10 cellular contexts compared by ENCODE assay signal in the genomic region with DNA sequence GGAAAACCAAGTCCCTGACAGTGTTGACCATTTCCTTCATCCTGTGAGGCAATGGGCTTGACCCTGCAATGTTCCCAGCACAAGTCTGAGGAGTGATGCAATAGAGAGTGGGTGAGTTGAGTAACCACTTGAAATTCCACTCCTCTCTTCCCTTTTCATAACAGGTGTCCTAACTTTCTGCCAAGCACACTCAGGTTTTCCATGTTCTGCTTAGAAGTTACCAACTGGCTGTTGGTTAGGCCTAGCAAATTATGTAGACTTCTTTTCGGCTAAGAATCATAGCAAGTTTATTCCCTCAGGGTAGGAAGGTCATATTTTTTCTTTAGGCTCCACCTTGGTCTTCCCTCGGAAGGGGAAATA. TPM values are rescaled to one million over a fixed set of nuclear protein-coding genes. Genes with fewer than 3 reads are reported as not detected.
DNase-seq lines count a peak whose midpoint lies in the region; ATAC-seq, FAIRE-seq and TF ChIP-seq lines count a peak whose summit lies in the region.
"Had no signal": no experiment of that assay in that cellular context is flagged by ENCODE, and none has a peak within 500 bp of the region (broad histone marks: within the 10 kb centered on the region; RNA-seq: fewer than 3 reads in every experiment).

No MANE protein-coding gene starts in this region.

- TF ChIP-seq RAD21 in A549 (conservative IDR thresholded peaks at IDR 0.05 in 1 of 2, IDR thresholded peaks at IDR 0.05 in 1 of 2) (no peak; a peak in 1 of 5 replicates), liver (IDR thresholded peaks at IDR 0.05) (peak; percentile 52 to 67)

- DNase-seq in A549 (ENCODE audit: low read depth in 1 of 2, low spot score in 1 of 2): peak in 1 of 2 experiments; percentile 74
- peak; percentile 64 for DNase-seq in HS-27A (ENCODE audit: low read depth)
- peak in 2 of 4 donors; percentile 62 to 78 for DNase-seq in body of pancreas
- no peak for DNase-seq in SW 1271 (lab: John Stamatoyannopoulos, UW)
- DNase-seq in NCI-H446 (lab: John Stamatoyannopoulos, UW): no peak
- DNase-seq: nucleus accumbens had no signal

- H3K27ac ChIP-seq in A549 (peak overlapping the region; percentile 84), body of pancreas (peak overlapping the region in 3 of 4 donors; percentile 15 to 74 (median 28)), liver (ENCODE audit: low read depth in 1 of 2, low read length in 2 of 2) (peak overlapping the region; percentile 85 to 93)

- H3K27me3 ChIP-seq in body of pancreas (no peaks in the 10 kb centered on the region), liver (ENCODE audit: control insufficient read depth in 4 of 4, insufficient read depth in 4 of 4, low read length in 3 of 4) (no peaks in the 10 kb centered on the region)

- WGBS in A549 (ENCODE audit: missing lambda C conversion rate): 74% methylated on average over 2 of the region's 2 CpGs
- WGBS in body of pancreas, 2 donors: 84 to 92% methylated on average over 2 of the region's 2 CpGs
- whole genome bisulfite sequencing in liver: 81% methylated on average over 2 of the region's 2 CpGs

- peak overlapping the region; percentile 61 for H3K4me2 ChIP-seq in A549

- no peaks in the 10 kb centered on the region for H3K9me3 ChIP-seq in A549
- no peaks in the 10 kb centered on the region for H3K9me3 ChIP-seq in body of pancreas
- H3K9me3 ChIP-seq in liver (ENCODE audit: control insufficient read depth in 4 of 4, low read length in 3 of 4): no peaks in the 10 kb centered on the region

- TF ChIP-seq EP300 in A549 (IDR thresholded peaks at IDR 0.05): peak; percentile 66 to 69; a peak in 3 of 5 replicates

- intact Hi-C loops in body of pancreas (cut with DNase I): no loop called here

- TF ChIP-seq CTCF in A549 (IDR thresholded peaks at IDR 0.05) (no peak), body of pancreas (IDR thresholded peaks at IDR 0.05) (no peak), liver (IDR thresholded peaks at IDR 0.05; ENCODE audit: low read depth, low read length, missing input control) (no peak)

- POLR2A ChIA-PET in A549 (lab: Yijun Ruan, JAX): no interaction called here

- FAIRE-seq in A549 (lab: Jason Lieb, UNC): no peak

- no peaks in the 10 kb centered on the region for H3K36me3 ChIP-seq in body of pancreas (replicated peaks in 1 of 2; ENCODE audit: insufficient read depth in 1 of 2, low read depth in 2 of 2)
- H3K36me3 ChIP-seq in liver (ENCODE audit: control insufficient read depth in 4 of 4, insufficient read depth in 3 of 4, low read depth in 1 of 4, low read length in 3 of 4): no peaks in the 10 kb centered on the region

- no peak for TF ChIP-seq POLR2A in A549 (IDR thresholded peaks at IDR 0.05; ENCODE audit: low read length)
- no peak for TF ChIP-seq POLR2A in body of pancreas (IDR thresholded peaks at IDR 0.05)

- H3K4me1 ChIP-seq in A549 (peaks cover 72% of the 10 kb centered on the region), body of pancreas (peaks cover 23% of the 10 kb centered on the region), liver (ENCODE audit: control insufficient read depth in 4 of 4, insufficient read depth in 4 of 4, low read length in 3 of 4) (peaks cover 23 to 57% (median 51%) of the 10 kb centered on the region in 4 donors)

- peak; percentile 8 to 59; a peak in 4 of 6 replicates for ATAC-seq in A549
- ATAC-seq in body of pancreas: peak; percentile 62
- ATAC-seq in activated CD4-positive, CD25-positive, alpha-beta regulatory T cell treated with anti-CD3 and anti-CD28 coated beads, Interleukin-2, amount 50 U/mL, for 24 hours: no peak
- no peak for ATAC-seq in HG03135 (IDR thresholded peaks at IDR 0.05; ENCODE audit: unreplicated experiment)

- H3K4me3 ChIP-seq in A549 (no peak overlapping the region), body of pancreas (no peak overlapping the region), liver (ENCODE audit: low read depth in 1 of 3, low read length in 3 of 3) (no peak overlapping the region)

- CTCF ChIA-PET in A549 (lab: Yijun Ruan, JAX): interaction anchor here (0.9 to 14.6 kb wide), 17 partner anchors 10 to 121 kb away, joined by 3 to 241 read pairs (median 12); a partner anchor contains a TSS

- peak overlapping the region in 1 of 2 donors; percentile 19 for H3K9ac ChIP-seq in liver (ENCODE audit: low read depth in 1 of 2, low read length in 2 of 2)

TF ChIP-seq in A549, 52 proteins besides CTCF, POLR2A, EP300 and RAD21:
- TF ChIP-seq CEBPB (IDR thresholded peaks at IDR 0.05): peak; percentile 94 to 99
- TF ChIP-seq, protein P1, sequence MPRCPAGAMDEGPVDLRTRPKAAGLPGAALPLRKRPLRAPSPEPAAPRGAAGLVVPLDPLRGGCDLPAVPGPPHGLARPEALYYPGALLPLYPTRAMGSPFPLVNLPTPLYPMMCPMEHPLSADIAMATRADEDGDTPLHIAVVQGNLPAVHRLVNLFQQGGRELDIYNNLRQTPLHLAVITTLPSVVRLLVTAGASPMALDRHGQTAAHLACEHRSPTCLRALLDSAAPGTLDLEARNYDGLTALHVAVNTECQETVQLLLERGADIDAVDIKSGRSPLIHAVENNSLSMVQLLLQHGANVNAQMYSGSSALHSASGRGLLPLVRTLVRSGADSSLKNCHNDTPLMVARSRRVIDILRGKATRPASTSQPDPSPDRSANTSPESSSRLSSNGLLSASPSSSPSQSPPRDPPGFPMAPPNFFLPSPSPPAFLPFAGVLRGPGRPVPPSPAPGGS (IDR thresholded peaks at IDR 0.05): 0 out of 3 replicates have a peak, but pooled peaks have one; percentile 67
- peak; percentile 15; the same call in 1 of the 2 replicates for TF ChIP-seq FOSL2 (IDR thresholded peaks at IDR 0.05)
- no peak for TF ChIP-seq FOSL2 (CRISPR knock-in tag; IDR thresholded peaks at IDR 0.05)
- no peak for TF ChIP-seq GATA3 (IDR thresholded peaks at IDR 0.05; ENCODE audit: borderline replicate concordance)
- TF ChIP-seq JUN (IDR thresholded peaks at IDR 0.05): peak; percentile 42 to 54; a peak in 2 of 5 replicates
- TF ChIP-seq, protein P2, sequence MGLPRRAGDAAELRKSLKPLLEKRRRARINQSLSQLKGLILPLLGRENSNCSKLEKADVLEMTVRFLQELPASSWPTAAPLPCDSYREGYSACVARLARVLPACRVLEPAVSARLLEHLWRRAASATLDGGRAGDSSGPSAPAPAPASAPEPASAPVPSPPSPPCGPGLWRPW (IDR thresholded peaks at IDR 0.05): peak; percentile 98
- no peak for TF ChIP-seq ZNF302 (CRISPR knock-in tag; IDR thresholded peaks at IDR 0.05)
- TF ChIP-seq JUNB (IDR thresholded peaks at IDR 0.05): peak; percentile 59; the same call in 1 of the 2 replicates

TF ChIP-seq in liver, 16 proteins besides CTCF, POLR2A, EP300 and RAD21 (continues in another document):
- TF ChIP-seq SP1 (IDR thresholded peaks at IDR 0.05) (peak; percentile 94), TAF1 (conservative IDR thresholded peaks at IDR 0.05) (no peak), HNF4A (conservative IDR thresholded peaks at IDR 0.05) (peak; percentile 84 to 92), FOXA2 (IDR thresholded peaks at IDR 0.05) (peak; percentile 82), JUND (IDR thresholded peaks at IDR 0.05) (peak; percentile 97 to 100), YY1 (IDR thresholded peaks at IDR 0.05) (peak; percentile 91), GABPA (IDR thresholded peaks at IDR 0.05 in 1 of 2, conservative IDR thresholded peaks at IDR 0.05 in 1 of 2) (peak; percentile 8 to 71), HNF4G (IDR thresholded peaks at IDR 0.05) (peak; percentile 49)
- TF ChIP-seq, protein P3, sequence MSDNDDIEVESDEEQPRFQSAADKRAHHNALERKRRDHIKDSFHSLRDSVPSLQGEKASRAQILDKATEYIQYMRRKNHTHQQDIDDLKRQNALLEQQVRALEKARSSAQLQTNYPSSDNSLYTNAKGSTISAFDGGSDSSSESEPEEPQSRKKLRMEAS (IDR thresholded peaks at IDR 0.05): peak; percentile 96
- TF ChIP-seq, protein P4, sequence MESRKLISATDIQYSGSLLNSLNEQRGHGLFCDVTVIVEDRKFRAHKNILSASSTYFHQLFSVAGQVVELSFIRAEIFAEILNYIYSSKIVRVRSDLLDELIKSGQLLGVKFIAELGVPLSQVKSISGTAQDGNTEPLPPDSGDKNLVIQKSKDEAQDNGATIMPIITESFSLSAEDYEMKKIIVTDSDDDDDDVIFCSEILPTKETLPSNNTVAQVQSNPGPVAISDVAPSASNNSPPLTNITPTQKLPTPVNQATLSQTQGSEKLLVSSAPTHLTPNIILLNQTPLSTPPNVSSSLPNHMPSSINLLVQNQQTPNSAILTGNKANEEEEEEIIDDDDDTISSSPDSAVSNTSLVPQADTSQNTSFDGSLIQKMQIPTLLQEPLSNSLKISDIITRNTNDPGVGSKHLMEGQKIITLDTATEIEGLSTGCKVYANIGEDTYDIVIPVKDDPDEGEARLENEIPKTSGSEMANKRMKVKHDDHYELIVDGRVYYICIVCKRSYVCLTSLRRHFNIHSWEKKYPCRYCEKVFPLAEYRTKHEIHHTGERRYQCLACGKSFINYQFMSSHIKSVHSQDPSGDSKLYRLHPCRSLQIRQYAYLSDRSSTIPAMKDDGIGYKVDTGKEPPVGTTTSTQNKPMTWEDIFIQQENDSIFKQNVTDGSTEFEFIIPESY (IDR thresholded peaks at IDR 0.05): peak; percentile 83

RNA-seq across cellular contexts. Expression of a gene that starts 11.5 kb away (rescaled TPM):
- polyA plus RNA-seq in A549 (2011; rRNA removed): not detected in 2 replicates
- polyA plus RNA-seq in A549 (2012; cell fraction: cytosol; rRNA removed): not detected in 2 replicates
- 0.12 and 0.15 TPM in 2 replicates for polyA plus RNA-seq in A549 (2012; cell fraction: nucleus; rRNA removed)
- not detected in 3 replicates for polyA plus RNA-seq in A549 (2017; fragmentation: RNase III; extraction: RNeasy Plus Mini Kit Qiagen cat#74134 plus additional on column Dnase treatment)
- polyA minus RNA-seq in A549 (2011; rRNA and poly(A)+ RNA removed): not detected in 2 replicates
- total RNA-seq in body of pancreas: 1 to 10 TPM in 1 of 2 donors, not detected in 1; 5.6 TPM
- under 1 TPM in 1 of 2 donors, not detected in 1; 0.75 TPM for total RNA-seq in liver
- polyA plus RNA-seq in liver: 1 to 10 TPM; 1.3 to 4.8 TPM

RNA-seq across cellular contexts. Expression of a gene that starts 37.7 kb away (rescaled TPM):
- not detected in 2 replicates for polyA plus RNA-seq in A549 (2011; rRNA removed)
- polyA plus RNA-seq in A549 (2012; cell fraction: cytosol; rRNA removed): 0.01 TPM in 1 of 2 replicates, not detected in the other
- not detected in 2 replicates for polyA plus RNA-seq in A549 (2012; cell fraction: nucleus; rRNA removed)
- polyA plus RNA-seq in A549 (2017; fragmentation: RNase III; extraction: RNeasy Plus Mini Kit Qiagen cat#74134 plus additional on column Dnase treatment): 0.08 TPM in 1 of 3 replicates, not detected in the others
- not detected in 2 replicates for polyA minus RNA-seq in A549 (2011; rRNA and poly(A)+ RNA removed)
- total RNA-seq in body of pancreas: not detected
- total RNA-seq in liver: not detected
- not detected for polyA plus RNA-seq in liver
- total RNA-seq: T-helper 2 cell treated with Interferon-gamma antibody and Interleukin-4, amounts not matched to agents 100 ng/mL and 5 ng/mL, for 36 hours had no signal

RNA-seq across cellular contexts. Expression of a gene that starts 48.1 kb away (rescaled TPM):
- polyA plus RNA-seq in A549 (2011; rRNA removed) (1.8 and 2.6 TPM in 2 replicates), A549 (2017; fragmentation: RNase III; extraction: RNeasy Plus Mini Kit Qiagen cat#74134 plus additional on column Dnase treatment) (11.1 to 20.7 TPM (median 20.0 TPM) in 3 replicates), liver (10 to 100 TPM; 20.4 to 33.2 TPM)
- 13.2 and 22.4 TPM in 2 replicates for polyA plus RNA-seq in A549 (2012; cell fraction: cytosol; rRNA removed)
- polyA plus RNA-seq in A549 (2012; cell fraction: nucleus; rRNA removed): 19.3 and 20.6 TPM in 2 replicates
- polyA minus RNA-seq in A549 (2011; rRNA and poly(A)+ RNA removed): 2.4 and 3.4 TPM in 2 replicates
- total RNA-seq in body of pancreas (10 to 100 TPM; 12.9 to 14.5 TPM), liver (10 to 100 TPM in 1 of 2 donors, under 1 TPM in 1; 0.33 to 37.7 TPM)

Comparison
In these comparisons a context has a peak if more than half of its experiments do, and no peak if none do; other contexts are left out.
1. ATAC-seq: peak in A549 (2 of 2) and body of pancreas (single experiment); none in activated CD4-positive, CD25-positive, alpha-beta regulatory T cell treated with anti-CD3 and anti-CD28 coated beads, Interleukin-2, amount 50 U/mL, for 24 hours (0 of 2) and HG03135 (single experiment).
2. H3K27ac ChIP-seq: peak in every context shown above with its lines; median percentile 89 in liver; 84 in A549; 28 in body of pancreas.